18 cellular contexts compared by ENCODE assay signal in the genomic region with DNA sequence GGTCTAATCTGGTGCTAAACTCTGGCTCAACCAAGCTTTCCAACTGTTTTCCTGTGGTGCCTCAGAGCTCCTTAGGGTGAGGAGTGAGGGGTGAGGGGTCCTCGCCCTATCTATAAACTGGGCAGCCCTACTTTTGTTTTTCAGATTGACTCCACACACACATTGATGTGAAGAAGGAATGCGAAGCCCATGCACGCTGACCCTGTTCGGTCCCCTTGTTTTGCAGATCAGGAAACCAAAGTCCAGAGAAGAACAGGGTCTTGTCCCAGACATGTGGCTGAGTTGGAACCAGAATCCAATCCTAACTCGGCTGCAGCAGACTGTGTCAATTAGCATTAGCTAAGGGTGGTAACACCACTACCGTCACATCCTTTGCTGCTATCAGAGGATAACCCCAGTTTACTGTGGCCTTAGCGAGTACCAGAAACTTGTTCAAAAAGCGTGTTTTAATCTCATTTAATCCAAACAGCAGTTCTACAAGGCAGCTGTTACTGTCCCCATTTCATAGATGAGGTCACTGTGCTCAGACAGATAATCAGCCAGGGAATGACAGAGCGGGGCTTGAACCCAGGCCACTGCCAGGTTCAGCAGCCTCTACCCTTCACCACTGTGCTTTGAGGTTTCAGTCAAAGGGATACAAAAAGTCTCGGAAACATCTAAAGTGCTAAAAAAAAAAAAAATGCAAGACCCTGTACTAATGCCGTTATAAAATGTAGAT.
A peak's percentile ranks its signal among the peaks of the same experiment; 100 is the strongest.
DNase-seq lines count a peak whose midpoint lies in the region; ATAC-seq and TF ChIP-seq lines count a peak whose summit lies in the region.
"Had no signal": no experiment of that assay in that cellular context is flagged by ENCODE, and none has a peak within 500 bp of the region (broad histone marks: within the 10 kb centered on the region; RNA-seq: fewer than 3 reads in every experiment).

No MANE protein-coding gene starts in this region.

- H4K20me1 ChIP-seq in GM23338 (replicated peaks; ENCODE audit: insufficient read depth) (no peaks in the 10 kb centered on the region), GM23248 (ENCODE audit: insufficient read depth) (no peaks in the 10 kb centered on the region)

- H3K9me3 ChIP-seq in ES-I3 (ENCODE audit: control insufficient read depth, insufficient read depth, low read length) (no peaks in the 10 kb centered on the region), endodermal cell (ENCODE audit: control insufficient read depth, low read length) (no peaks in the 10 kb centered on the region), neuronal stem cell (replicated peaks in 1 of 2; ENCODE audit: control insufficient read depth in 2 of 2, insufficient read depth in 1 of 2, low read depth in 1 of 2, low read length in 2 of 2) (no peaks in the 10 kb centered on the region), GM23248 (ENCODE audit: low read depth) (no peaks in the 10 kb centered on the region)
- H3K9me3 ChIP-seq: BE2C, HAP-1 had no signal

- H3K9me3 Mint-ChIP-seq in GM23338 (no peaks in the 10 kb centered on the region), endodermal cell (no peaks in the 10 kb centered on the region)
- no peaks in the 10 kb centered on the region for H3K9me3 Mint-ChIP-seq in activated naive CD4-positive, alpha-beta T cell treated with anti-CD3 and anti-CD28 coated beads, Interleukin-2, amount 10 ng/mL, durations not matched to agents 7 days and 5 days
- H3K9me3 Mint-ChIP-seq: CD8-positive, alpha-beta memory T cell had no signal

- H3K36me3 Mint-ChIP-seq in GM23338 (ENCODE audit: low read depth) (no peaks in the 10 kb centered on the region), endodermal cell (ENCODE audit: low read depth) (no peaks in the 10 kb centered on the region)
- H3K36me3 Mint-ChIP-seq in activated naive CD4-positive, alpha-beta T cell treated with anti-CD3 and anti-CD28 coated beads, Interleukin-2, amount 10 ng/mL, durations not matched to agents 7 days and 5 days = no peaks in the 10 kb centered on the region
- H3K36me3 Mint-ChIP-seq: CD4-positive, CD25-positive, alpha-beta regulatory T cell; CD8-positive, alpha-beta memory T cell had no signal

- H3K18ac ChIP-seq in neuronal stem cell (ENCODE audit: low read length) = no peak overlapping the region

- H3K36me3 ChIP-seq in ES-I3 (ENCODE audit: insufficient read depth, low read length) (no peaks in the 10 kb centered on the region), GM23338 (ENCODE audit: insufficient read depth) (no peaks in the 10 kb centered on the region), endodermal cell (ENCODE audit: control insufficient read depth, insufficient read depth, low read length) (no peaks in the 10 kb centered on the region), neuronal stem cell (replicated peaks in 1 of 2; ENCODE audit: control insufficient read depth in 2 of 2, insufficient read depth in 2 of 2, low read length in 2 of 2) (no peaks in the 10 kb centered on the region), GM23248 (ENCODE audit: low read depth) (no peaks in the 10 kb centered on the region)
- H3K36me3 ChIP-seq: BE2C, HAP-1 had no signal

- WGBS in endodermal cell (ENCODE audit: insufficient coverage in 1 of 2, insufficient read length in 1 of 2), 2 experiments = 65 to 74% methylated on average over 9 to 10 of the region's 11 CpGs
- WGBS in neuronal stem cell (ENCODE audit: extremely low coverage in 2 of 2, insufficient read length in 2 of 2, insufficient replicate concordance in 1 of 2), 2 donors = no CpG with 5 or more reads among the region's 11 CpGs
- 49% methylated on average over 11 of the region's 11 CpGs for WGBS in GM23248 (ENCODE audit: low coverage in 1 of 2, low lambda C conversion rate in 2 of 2, missing lambda C conversion rate in 2 of 2), 2 experiments

- no peak overlapping the region for H2BK120ac ChIP-seq in neuronal stem cell (ENCODE audit: low read depth, low read length)

- CTCF ChIA-PET in activated naive CD4-positive, alpha-beta T cell treated with anti-CD3 and anti-CD28 coated beads, Interleukin-2, amount 10 ng/mL, durations not matched to agents 7 days and 5 days (lab: Charles Lee) = no interaction called here

- H2AFZ ChIP-seq in GM23338 (peak overlapping the region; percentile 83), neuronal stem cell (ENCODE audit: low read length) (no peak overlapping the region), GM23248 (no peak overlapping the region)

- no peak overlapping the region for H2AK5ac ChIP-seq in neuronal stem cell (ENCODE audit: low read depth, low read length)

- peak overlapping the region; percentile 34 for H3K23ac ChIP-seq in neuronal stem cell (ENCODE audit: low read depth, low read length, poor library complexity)

- H3K4me1 Mint-ChIP-seq in GM23338 (peaks cover 12% of the 10 kb centered on the region; the same call in 2 of the 3 replicates), endodermal cell (peaks cover 18% of the 10 kb centered on the region)
- no peaks in the 10 kb centered on the region for H3K4me1 Mint-ChIP-seq in activated naive CD4-positive, alpha-beta T cell treated with anti-CD3 and anti-CD28 coated beads, Interleukin-2, amount 10 ng/mL, durations not matched to agents 7 days and 5 days
- H3K4me1 Mint-ChIP-seq: CD4-positive, CD25-positive, alpha-beta regulatory T cell; CD8-positive, alpha-beta memory T cell had no signal

- no peak overlapping the region for H2BK5ac ChIP-seq in neuronal stem cell (ENCODE audit: low read length)

- H3K4me1 ChIP-seq in ES-I3 (ENCODE audit: insufficient read depth, low read length) (peaks cover 9% of the 10 kb centered on the region), GM23338 (ENCODE audit: insufficient read depth) (peaks cover 7% of the 10 kb centered on the region; the same call in 1 of the 2 replicates), endodermal cell (ENCODE audit: control insufficient read depth, insufficient read depth, low read length) (peaks cover 4% of the 10 kb centered on the region), neuronal stem cell (ENCODE audit: control insufficient read depth in 2 of 2, insufficient read depth in 1 of 2, low read depth in 1 of 2, low read length in 2 of 2) (peaks cover 0 to 2% of the 10 kb centered on the region in 2 donors), GM23248 (ENCODE audit: insufficient read depth) (no peaks in the 10 kb centered on the region)
- H3K4me1 ChIP-seq: BE2C, HAP-1 had no signal

- in situ Hi-C loops in GM23248 (cut with MboI) = no loop called here

- no peak overlapping the region for H3K4me3 ChIP-seq in GM23338
- H3K4me3 ChIP-seq in endodermal cell (ENCODE audit: low read length) = no peak overlapping the region
- no peak overlapping the region for H3K4me3 ChIP-seq in neuronal stem cell (ENCODE audit: low read length in 2 of 2)
- H3K4me3 ChIP-seq in GM23248 = no peak overlapping the region
- H3K4me3 ChIP-seq: HAP-1 had no signal

- H3K27ac Mint-ChIP-seq in GM23338 = no peak overlapping the region
- no peak overlapping the region for H3K27ac Mint-ChIP-seq in endodermal cell
- no peak overlapping the region for H3K27ac Mint-ChIP-seq in activated naive CD4-positive, alpha-beta T cell treated with anti-CD3 and anti-CD28 coated beads, Interleukin-2, amount 10 ng/mL, durations not matched to agents 7 days and 5 days
- H3K27ac Mint-ChIP-seq: CD4-positive, CD25-positive, alpha-beta regulatory T cell; CD8-positive, alpha-beta memory T cell had no signal

- H3K27me3 ChIP-seq in GM23338 (ENCODE audit: insufficient read depth) (no peaks in the 10 kb centered on the region), endodermal cell (ENCODE audit: control insufficient read depth, insufficient read depth, low read length, poor library complexity, severe bottlenecking) (peaks cover 13% of the 10 kb centered on the region), neuronal stem cell (ENCODE audit: control insufficient read depth in 3 of 3, insufficient read depth in 3 of 3, low read depth in 1 of 3, low read length in 3 of 3) (peaks cover 0 to 28% (median 0%) of the 10 kb centered on the region in 3 experiments), GM23248 (replicated peaks; ENCODE audit: insufficient read depth) (peaks cover 56% of the 10 kb centered on the region)
- H3K27me3 ChIP-seq: BE2C had no signal

- H3K9me2 ChIP-seq in GM23338 (ENCODE audit: insufficient read depth) = no peaks in the 10 kb centered on the region
- no peaks in the 10 kb centered on the region for H3K9me2 ChIP-seq in GM23248 (ENCODE audit: insufficient read depth)

- H3K14ac ChIP-seq in neuronal stem cell (ENCODE audit: low read length) = no peak overlapping the region

- peak overlapping the region; percentile 11; the same call in 1 of the 2 replicates for H3K9ac ChIP-seq in ES-I3 (ENCODE audit: low read depth, low read length)
- no peak overlapping the region for H3K9ac ChIP-seq in endodermal cell (ENCODE audit: extremely low read depth, low read length, poor library complexity, severe bottlenecking)
- H3K9ac ChIP-seq in neuronal stem cell (ENCODE audit: low read depth, low read length, poor library complexity) = no peak overlapping the region
- H3K9ac ChIP-seq in GM23248 = no peak overlapping the region

- H4K91ac ChIP-seq in neuronal stem cell (ENCODE audit: low read depth, low read length, poor library complexity) = no peak overlapping the region

- no peak overlapping the region for H3K4ac ChIP-seq in neuronal stem cell (ENCODE audit: low read length)

- H2BK15ac ChIP-seq in neuronal stem cell (ENCODE audit: low read length) = peak overlapping the region; percentile 50

- no peaks in the 10 kb centered on the region for H3K79me1 ChIP-seq in neuronal stem cell (ENCODE audit: low read depth, low read length)

- peak; percentile 48 for ATAC-seq in GM23338

- DNase-seq in GM23338 (ENCODE audit: low spot score) (no peak), endodermal cell (peak; percentile 60), neuronal stem cell (ENCODE audit: low spot score) (no peak), GM23248 (no peak), GM20000 (ENCODE audit: low spot score) (no peak)
- DNase-seq in activated naive CD4-positive, alpha-beta T cell treated with anti-CD3 and anti-CD28 coated beads, Interleukin-2, amount 10 ng/mL, durations not matched to agents 7 days and 5 days = no peak
- DNase-seq: ACHN; BE2C; C1 segment of cervical spinal cord; CD4-positive, CD25-positive, alpha-beta regulatory T cell; CD8-positive, alpha-beta memory T cell; COR-L47; DMS 273 treated with DMSO at 0.1 percent for 48 hours; DMS53; DND-41; EL had no signal

- TF ChIP-seq CTCF in GM23338 (conservative IDR thresholded peaks at IDR 0.05; ENCODE audit: low read depth in 2 of 2) (no peak), endodermal cell (conservative IDR thresholded peaks at IDR 0.05) (no peak), GM20000 (IDR thresholded peaks at IDR 0.05; ENCODE audit: extremely low read depth, missing control alignments) (no peak)

- H3F3A ChIP-seq in GM23338 (replicated peaks; ENCODE audit: low read depth) (no peaks in the 10 kb centered on the region), GM23248 (ENCODE audit: insufficient read depth) (no peaks in the 10 kb centered on the region)

- H3K4me2 ChIP-seq in GM23338 = no peak overlapping the region; the same call in 1 of the 2 replicates
- no peak overlapping the region for H3K4me2 ChIP-seq in neuronal stem cell (ENCODE audit: insufficient read depth, low read length, poor library complexity, severe bottlenecking)
- no peak overlapping the region for H3K4me2 ChIP-seq in GM23248 (ENCODE audit: unreplicated experiment)

- H3K79me2 ChIP-seq in GM23338 (replicated peaks; ENCODE audit: insufficient read depth) (no peaks in the 10 kb centered on the region), GM23248 (ENCODE audit: insufficient read depth) (no peaks in the 10 kb centered on the region)

- H3K27me3 Mint-ChIP-seq in GM23338 (ENCODE audit: insufficient read depth, low read depth, poor library complexity) = no peaks in the 10 kb centered on the region
- peaks cover 30% of the 10 kb centered on the region for H3K27me3 Mint-ChIP-seq in endodermal cell (ENCODE audit: insufficient read depth)
- H3K27me3 Mint-ChIP-seq in activated naive CD4-positive, alpha-beta T cell treated with anti-CD3 and anti-CD28 coated beads, Interleukin-2, amount 10 ng/mL, durations not matched to agents 7 days and 5 days = peaks cover 15% of the 10 kb centered on the region

- H3K4me3 Mint-ChIP-seq in GM23338 (no peak overlapping the region), endodermal cell (no peak overlapping the region)
- H3K4me3 Mint-ChIP-seq in activated naive CD4-positive, alpha-beta T cell treated with anti-CD3 and anti-CD28 coated beads, Interleukin-2, amount 10 ng/mL, durations not matched to agents 7 days and 5 days = no peak overlapping the region
- H3K4me3 Mint-ChIP-seq: CD4-positive, CD25-positive, alpha-beta regulatory T cell; CD8-positive, alpha-beta memory T cell had no signal

- no peak overlapping the region for H4K8ac ChIP-seq in neuronal stem cell (ENCODE audit: low read depth, low read length)

- H2BK12ac ChIP-seq in neuronal stem cell (ENCODE audit: low read length) = no peak overlapping the region

- H3K27ac ChIP-seq in GM23338 (ENCODE audit: low read depth) (no peak overlapping the region), endodermal cell (ENCODE audit: low read depth, low read length) (no peak overlapping the region), neuronal stem cell (replicated peaks; ENCODE audit: low read length) (no peak overlapping the region), GM23248 (no peak overlapping the region)
